Comparison of ENCODE assay signal across 9 cellular contexts in genomic region chr19:48859711-48860572, GRCh38. TPM values are rescaled to one million over a fixed set of nuclear protein-coding genes. Genes with fewer than 3 reads are reported as not detected.
DNase-seq lines count a peak whose midpoint lies in the region; ATAC-seq, FAIRE-seq and TF ChIP-seq lines count a peak whose summit lies in the region.
"Had no signal": no experiment of that assay in that cellular context is flagged by ENCODE, and none has a peak within 500 bp of the region (broad histone marks: within the 10 kb centered on the region; RNA-seq: fewer than 3 reads in every experiment).

No MANE protein-coding gene starts in this region.

- H2AFZ ChIP-seq in H1 (ENCODE audit: low read length) = no peak overlapping the region
- H2AFZ ChIP-seq in osteoblast (ENCODE audit: low read length) = no peak overlapping the region

- H2BK12ac ChIP-seq in H1 (ENCODE audit: low read depth, low read length) = no peak overlapping the region; the same call in 1 of the 2 replicates

- H3K27me3 ChIP-seq in H1 (replicated peaks in 1 of 4; ENCODE audit: control insufficient read depth in 3 of 4, extremely low read depth in 1 of 4, insufficient read depth in 3 of 4, low read length in 3 of 4) (no peaks in the 10 kb centered on the region; a peak in 1 of 7 replicates), osteoblast (ENCODE audit: insufficient read depth, low read length) (no peaks in the 10 kb centered on the region), dorsolateral prefrontal cortex (no peaks in the 10 kb centered on the region)

- TF ChIP-seq RAD21 in H1 (IDR thresholded peaks at IDR 0.05 in 1 of 2, conservative IDR thresholded peaks at IDR 0.05 in 1 of 2; ENCODE audit: low read depth in 2 of 2, low read length in 2 of 2) = no peak

- H3K9me3 Mint-ChIP-seq in T-helper 1 cell treated with Interleukin-12 subunit alpha and Interleukin-12 subunit beta and Interleukin-4 antibody, amounts not matched to agents 30 μg/mL and 1 μg/mL, for 36 hours = no peaks in the 10 kb centered on the region

- POLR2A ChIA-PET in H1 (lab: Charles Lee; ENCODE audit: partially characterized antibody) = interaction anchor here (0.7 to 4.2 kb wide), 5 partner anchors 9 to 106 kb away, joined by 3 to 43 read pairs (median 4); partner anchors contain the start of gene PPP1R15A

- ATAC-seq in HG02678 (IDR thresholded peaks at IDR 0.05; ENCODE audit: unreplicated experiment) = peak; percentile 85

- no peak for TF ChIP-seq POLR2A in H1 (IDR thresholded peaks at IDR 0.05; ENCODE audit: control extremely low read depth in 1 of 2, low read depth in 2 of 2, low read length in 2 of 2)

- no peak for TF ChIP-seq EP300 in H1 (IDR thresholded peaks at IDR 0.05; ENCODE audit: borderline replicate concordance in 1 of 2, low read depth in 2 of 2, low read length in 2 of 2)

- no peak overlapping the region for H2AK5ac ChIP-seq in H1 (ENCODE audit: low read depth, low read length)

- H3K18ac ChIP-seq in H1 (ENCODE audit: extremely low read depth, low read length) = no peak overlapping the region

- 0 out of 2 replicates have a peak, but pooled peaks cover 2% of the 10 kb centered on the region for H3K79me1 ChIP-seq in H1 (ENCODE audit: low read depth, low read length)

- no peak overlapping the region for H3K4ac ChIP-seq in H1 (replicated peaks; ENCODE audit: insufficient read length, low read depth, low read length)

- no peak overlapping the region for H2BK5ac ChIP-seq in H1 (ENCODE audit: low read depth, low read length)

- H3K4me1 Mint-ChIP-seq in T-helper 1 cell treated with Interleukin-12 subunit alpha and Interleukin-12 subunit beta and Interleukin-4 antibody, amounts not matched to agents 30 μg/mL and 1 μg/mL, for 36 hours (ENCODE audit: low read depth) = peaks cover 2% of the 10 kb centered on the region

- H3K4me1 ChIP-seq in H1 (replicated peaks in 1 of 4; ENCODE audit: control insufficient read depth in 3 of 4, insufficient read depth in 4 of 4, low read length in 3 of 4) (peaks cover 0 to 6% (median 0%) of the 10 kb centered on the region in 4 experiments; a peak in 1 of 7 replicates), osteoblast (ENCODE audit: insufficient read depth, low read length) (no peaks in the 10 kb centered on the region)

- CTCF ChIA-PET in H1 (lab: Charles Lee; ENCODE audit: partially characterized antibody) = interaction anchor here (0.5 to 1.6 kb wide), 3 partner anchors 17 to 585 kb away, joined by 3 to 4 read pairs (median 4); no protein-coding TSS in a partner anchor

- no peak overlapping the region for H3K14ac ChIP-seq in H1 (ENCODE audit: insufficient read length)

- H4K8ac ChIP-seq in H1 (ENCODE audit: extremely low read depth, insufficient read depth, low read length) = peak overlapping the region; percentile 9; the same call in 1 of the 2 replicates

- H2BK15ac ChIP-seq in H1 (ENCODE audit: low read length) = no peak overlapping the region

- no peak overlapping the region for H4K91ac ChIP-seq in H1 (replicated peaks; ENCODE audit: insufficient read length, low read length)

- no peak overlapping the region for H2BK120ac ChIP-seq in H1 (replicated peaks; ENCODE audit: low read depth, low read length)

- TF ChIP-seq CTCF in H1 (IDR thresholded peaks at IDR 0.05; ENCODE audit: control extremely low read depth in 1 of 3, insufficient read depth in 1 of 3, low read depth in 1 of 3, low read length in 3 of 3) (no peak), osteoblast (IDR thresholded peaks at IDR 0.05; ENCODE audit: extremely low read depth, low read depth, low read length) (no peak), dorsolateral prefrontal cortex (IDR thresholded peaks at IDR 0.05 in 54 of 56, conservative IDR thresholded peaks at IDR 0.05 in 2 of 56; ENCODE audit: low read depth in 1 of 56, partially characterized antibody in 56 of 56) (no peak)

- DNase-seq in T-helper 1 cell = no peak
- peak in 1 of 2 experiments; percentile 63 for DNase-seq in H1 (ENCODE audit: low read depth in 1 of 2, low spot score in 2 of 2)
- peak; percentile 18 for DNase-seq in osteoblast (ENCODE audit: insufficient read length, low spot score, missing footprints)
- DNase-seq in dorsolateral prefrontal cortex = no peak
- no peak for DNase-seq in SHP77 (lab: John Stamatoyannopoulos, UW)
- no peak for DNase-seq in NCI-H1694 (lab: John Stamatoyannopoulos, UW)

- H4K20me1 ChIP-seq in H1 (replicated peaks in 1 of 2; ENCODE audit: control insufficient read depth in 1 of 2, insufficient read depth in 2 of 2, low read length in 2 of 2) (no peaks in the 10 kb centered on the region), osteoblast (ENCODE audit: insufficient read depth, low read length) (no peaks in the 10 kb centered on the region)

- 92% methylated on average over 30 of the region's 30 CpGs; no CpG with 5 or more reads in 1 of the 2 experiments for WGBS in H1 (ENCODE audit: extremely low coverage in 1 of 2, insufficient coverage in 1 of 2, insufficient read length in 1 of 2, insufficient replicate concordance in 2 of 2, low coverage in 1 of 2, low lambda C conversion rate in 2 of 2, missing lambda C conversion rate in 1 of 2), 2 experiments

- H4K5ac ChIP-seq in H1 (ENCODE audit: insufficient read length, low read depth, low read length) = no peak overlapping the region

- H3K23ac ChIP-seq in H1 (ENCODE audit: insufficient read length) = no peak overlapping the region

- no peaks in the 10 kb centered on the region for H3K79me2 ChIP-seq in H1 (ENCODE audit: control insufficient read depth in 1 of 2, insufficient read depth in 2 of 2, low read length in 2 of 2)
- H3K79me2 ChIP-seq in osteoblast (ENCODE audit: insufficient read depth, low read length) = peaks cover 2% of the 10 kb centered on the region

- H3K36me3 ChIP-seq in H1 (ENCODE audit: control insufficient read depth in 2 of 4, insufficient read depth in 4 of 4, low read length in 3 of 4) (no peaks in the 10 kb centered on the region; a peak in 2 of 8 replicates), osteoblast (ENCODE audit: insufficient read depth, low read length) (peaks cover 47% of the 10 kb centered on the region)

- no peak overlapping the region for H2BK20ac ChIP-seq in H1 (ENCODE audit: low read length)

- no peak overlapping the region for H3K56ac ChIP-seq in H1 (replicated peaks; ENCODE audit: insufficient read length, low read depth, low read length)

- no peaks in the 10 kb centered on the region for H3K27me3 Mint-ChIP-seq in T-helper 1 cell treated with Interleukin-12 subunit alpha and Interleukin-12 subunit beta and Interleukin-4 antibody, amounts not matched to agents 30 μg/mL and 1 μg/mL, for 36 hours (ENCODE audit: low read depth)

- peak; percentile 58 for FAIRE-seq in H1 (lab: Jason Lieb, UNC)

- peak overlapping the region; percentile 65 for H3K27ac Mint-ChIP-seq in T-helper 1 cell treated with Interleukin-12 subunit alpha and Interleukin-12 subunit beta and Interleukin-4 antibody, amounts not matched to agents 30 μg/mL and 1 μg/mL, for 36 hours

- H3K27ac ChIP-seq in H1 (ENCODE audit: low read depth, low read length) (no peak overlapping the region), osteoblast (ENCODE audit: low read depth, low read length) (no peak overlapping the region), dorsolateral prefrontal cortex (peak overlapping the region in 1 of 59 donors; percentile 30)

- intact Hi-C loops in dorsolateral prefrontal cortex (cut with DNase I) = no loop called here

- H3K36me3 Mint-ChIP-seq in T-helper 1 cell treated with Interleukin-12 subunit alpha and Interleukin-12 subunit beta and Interleukin-4 antibody, amounts not matched to agents 30 μg/mL and 1 μg/mL, for 36 hours (ENCODE audit: low read depth) = no peaks in the 10 kb centered on the region

- no peaks in the 10 kb centered on the region for H3K23me2 ChIP-seq in H1 (ENCODE audit: low read depth, low read length)

- H3K9ac ChIP-seq in H1 (replicated peaks in 1 of 4; ENCODE audit: extremely low read depth in 1 of 4, low read depth in 3 of 4, low read length in 3 of 4) = no peak overlapping the region

- H3K4me2 ChIP-seq in H1 (ENCODE audit: insufficient read depth in 1 of 2, low read depth in 2 of 2, low read length in 2 of 2) = no peak overlapping the region
- no peak overlapping the region for H3K4me2 ChIP-seq in osteoblast (ENCODE audit: insufficient read depth, low read length)

- H3K9me3 ChIP-seq in H1 (ENCODE audit: insufficient read depth in 2 of 2, low read depth in 1 of 2, low read length in 1 of 2) (no peaks in the 10 kb centered on the region), osteoblast (ENCODE audit: low read depth, low read length) (no peaks in the 10 kb centered on the region)

- H3K4me3 ChIP-seq in H1 (ENCODE audit: extremely low read depth in 1 of 4, insufficient read depth in 2 of 4, low read depth in 3 of 4, low read length in 4 of 4) = no peak overlapping the region
- no peak overlapping the region for H3K4me3 ChIP-seq in osteoblast (ENCODE audit: insufficient read depth, low read length)
- H3K4me3 ChIP-seq in dorsolateral prefrontal cortex = peak overlapping the region in 13 of 59 donors; percentile 8 to 45 (median 37)

- no peak overlapping the region for H3K4me3 Mint-ChIP-seq in T-helper 1 cell treated with Interleukin-12 subunit alpha and Interleukin-12 subunit beta and Interleukin-4 antibody, amounts not matched to agents 30 μg/mL and 1 μg/mL, for 36 hours

RNA-seq across cellular contexts. Expression of gene PLEKHA4, which starts 8.5 kb away (rescaled TPM):
- 16.8 and 18.0 TPM in 2 replicates for total RNA-seq in H1 (2021; fragmentation: NEBNext Ultra II Directional; extraction: Animal tissue kit (Norgen Biotek cat#: 25700))
- polyA plus RNA-seq in H1 (2011; rRNA removed) = 8.2 and 14.1 TPM in 2 replicates
- polyA plus RNA-seq in H1 (2011; cell fraction: cytosol; rRNA removed) = 13.2 TPM
- polyA plus RNA-seq in H1 (2011; cell fraction: nucleus; rRNA removed) = 20.7 TPM
- 13.4 to 23.3 TPM (median 18.2 TPM) in 4 replicates for polyA plus RNA-seq in H1 (2012, experiment 1 of 2)
- 13.7 TPM for polyA plus RNA-seq in H1 (2012, experiment 2 of 2)
- polyA plus RNA-seq in H1 (2013, experiment 1 of 2) = 10.9 TPM
- polyA plus RNA-seq in H1 (2013, experiment 2 of 2) = 10.1 TPM
- polyA minus RNA-seq in H1 (2011; rRNA and poly(A)+ RNA removed) = 3.0 and 4.3 TPM in 2 replicates
- 6.8 TPM for polyA minus RNA-seq in H1 (2011; cell fraction: cytosol; rRNA and poly(A)+ RNA removed)
- polyA minus RNA-seq in H1 (2011; cell fraction: nucleus; rRNA and poly(A)+ RNA removed) = 7.7 TPM
- total RNA-seq in osteoblast (21.4 and 28.6 TPM in 2 replicates), dorsolateral prefrontal cortex (10 to 100 TPM in 15 of 120 experiments, 1 to 10 TPM in 105; 1.2 to 16.5 (median 5.6) TPM)

RNA-seq across cellular contexts. Expression of gene PPP1R15A, which starts 12.3 kb away (rescaled TPM):
- 12.8 and 14.0 TPM in 2 replicates for total RNA-seq in H1 (2021; fragmentation: NEBNext Ultra II Directional; extraction: Animal tissue kit (Norgen Biotek cat#: 25700))
- 4.1 and 8.6 TPM in 2 replicates for polyA plus RNA-seq in H1 (2011; rRNA removed)
- 10.3 TPM for polyA plus RNA-seq in H1 (2011; cell fraction: cytosol; rRNA removed)
- polyA plus RNA-seq in H1 (2011; cell fraction: nucleus; rRNA removed) = 11.4 TPM
- 12.1 to 14.4 TPM (median 13.1 TPM) in 4 replicates for polyA plus RNA-seq in H1 (2012, experiment 1 of 2)
- 11.5 TPM for polyA plus RNA-seq in H1 (2012, experiment 2 of 2)
- 12.9 TPM for polyA plus RNA-seq in H1 (2013, experiment 1 of 2)
- 13.2 TPM for polyA plus RNA-seq in H1 (2013, experiment 2 of 2)
- 3.2 and 4.8 TPM in 2 replicates for polyA minus RNA-seq in H1 (2011; rRNA and poly(A)+ RNA removed)
- 5.7 TPM for polyA minus RNA-seq in H1 (2011; cell fraction: cytosol; rRNA and poly(A)+ RNA removed)
- polyA minus RNA-seq in H1 (2011; cell fraction: nucleus; rRNA and poly(A)+ RNA removed) = 19.5 TPM
- 70.4 and 84.0 TPM in 2 replicates for total RNA-seq in osteoblast
- 100 to 1,000 TPM in 2 of 120 experiments, 10 to 100 TPM in 118; 16.8 to 138 (median 25.5) TPM for total RNA-seq in dorsolateral prefrontal cortex

RNA-seq across cellular contexts. Expression of gene HSD17B14, which starts 23.7 kb away (rescaled TPM):
- total RNA-seq in H1 (2021; fragmentation: NEBNext Ultra II Directional; extraction: Animal tissue kit (Norgen Biotek cat#: 25700)) = 8.4 and 9.7 TPM in 2 replicates
- polyA plus RNA-seq in H1 (2011; rRNA removed) = 25.5 and 32.7 TPM in 2 replicates
- polyA plus RNA-seq in H1 (2011; cell fraction: cytosol; rRNA removed) = 24.6 TPM
- polyA plus RNA-seq in H1 (2011; cell fraction: nucleus; rRNA removed) = 33.3 TPM
- 12.8 to 19.2 TPM (median 18.4 TPM) in 4 replicates for polyA plus RNA-seq in H1 (2012, experiment 1 of 2)
- polyA plus RNA-seq in H1 (2012, experiment 2 of 2) = 18.2 TPM
- 6.1 TPM for polyA plus RNA-seq in H1 (2013, experiment 1 of 2)
- 5.6 TPM for polyA plus RNA-seq in H1 (2013, experiment 2 of 2)
- 3.5 and 5.0 TPM in 2 replicates for polyA minus RNA-seq in H1 (2011; rRNA and poly(A)+ RNA removed)
- polyA minus RNA-seq in H1 (2011; cell fraction: cytosol; rRNA and poly(A)+ RNA removed) = 6.0 TPM
- 5.5 TPM for polyA minus RNA-seq in H1 (2011; cell fraction: nucleus; rRNA and poly(A)+ RNA removed)
- total RNA-seq in osteoblast (1.8 and 2.1 TPM in 2 replicates), dorsolateral prefrontal cortex (10 to 100 TPM; 13.0 to 46.6 (median 23.0) TPM)

RNA-seq across cellular contexts. Expression of gene TULP2, which starts 38.6 kb away (rescaled TPM):
- 1.0 and 1.1 TPM in 2 replicates for total RNA-seq in H1 (2021; fragmentation: NEBNext Ultra II Directional; extraction: Animal tissue kit (Norgen Biotek cat#: 25700))
- polyA plus RNA-seq in H1 (2011; rRNA removed) = 0.95 and 1.8 TPM in 2 replicates
- polyA plus RNA-seq in H1 (2011; cell fraction: cytosol; rRNA removed) = 1.8 TPM
- 3.1 TPM for polyA plus RNA-seq in H1 (2011; cell fraction: nucleus; rRNA removed)
- polyA plus RNA-seq in H1 (2012, experiment 1 of 2) = 0.52 to 1.6 TPM (median 1.1 TPM) in 4 replicates
- polyA plus RNA-seq in H1 (2012, experiment 2 of 2) = 0.42 TPM
- polyA plus RNA-seq in H1 (2013, experiment 1 of 2) = 0.69 TPM
- polyA plus RNA-seq in H1 (2013, experiment 2 of 2) = 0.70 TPM
- polyA minus RNA-seq in H1 (2011; rRNA and poly(A)+ RNA removed) = 1.6 and 1.9 TPM in 2 replicates
- not detected for polyA minus RNA-seq in H1 (2011; cell fraction: cytosol; rRNA and poly(A)+ RNA removed)
- polyA minus RNA-seq in H1 (2011; cell fraction: nucleus; rRNA and poly(A)+ RNA removed) = 0.30 TPM
- total RNA-seq in osteoblast (not detected in 2 replicates), dorsolateral prefrontal cortex (1 to 10 TPM in 98 of 120 experiments, under 1 TPM in 20, not detected in 2; 0.28 to 7.6 (median 2.2) TPM)
- total RNA-seq: A673 had no signal

RNA-seq across cellular contexts. Expression of gene NUCB1, which starts 40.2 kb away (rescaled TPM):
- total RNA-seq in H1 (2021; fragmentation: NEBNext Ultra II Directional; extraction: Animal tissue kit (Norgen Biotek cat#: 25700)) = 106 and 111 TPM in 2 replicates
- 121 and 178 TPM in 2 replicates for polyA plus RNA-seq in H1 (2011; rRNA removed)
- 123 TPM for polyA plus RNA-seq in H1 (2011; cell fraction: cytosol; rRNA removed)
- polyA plus RNA-seq in H1 (2011; cell fraction: nucleus; rRNA removed) = 169 TPM
- polyA plus RNA-seq in H1 (2012, experiment 1 of 2) = 73.9 to 148 TPM (median 121 TPM) in 4 replicates
- polyA plus RNA-seq in H1 (2012, experiment 2 of 2) = 138 TPM
- polyA plus RNA-seq in H1 (2013, experiment 1 of 2) = 142 TPM
- polyA plus RNA-seq in H1 (2013, experiment 2 of 2) = 150 TPM
- 53.0 and 53.5 TPM in 2 replicates for polyA minus RNA-seq in H1 (2011; rRNA and poly(A)+ RNA removed)
- 75.7 TPM for polyA minus RNA-seq in H1 (2011; cell fraction: cytosol; rRNA and poly(A)+ RNA removed)
- 48.9 TPM for polyA minus RNA-seq in H1 (2011; cell fraction: nucleus; rRNA and poly(A)+ RNA removed)
- total RNA-seq in osteoblast (242 and 300 TPM in 2 replicates), dorsolateral prefrontal cortex (100 to 1,000 TPM; 123 to 249 (median 172) TPM)
